In genomic region chr21:44990921-44991320, GRCh38 we compare ENCODE assay signal across 22 cellular contexts.
"Had no signal": no experiment of that assay in that cellular context is flagged by ENCODE, and none has a peak within 500 bp of the region (broad histone marks: within the 10 kb centered on the region; RNA-seq: fewer than 3 reads in every experiment).

No MANE protein-coding gene starts in this region.

- H3K9me3 ChIP-seq: body of pancreas, mucosa of descending colon, suprapubic skin, vagina had no signal

- H3K27me3 ChIP-seq: body of pancreas, cardiac muscle cell, hepatocyte, suprapubic skin, vagina had no signal

- H2AFZ ChIP-seq: hepatocyte, parathyroid adenoma had no signal

- H3K4me1 ChIP-seq: body of pancreas, parathyroid adenoma had no signal

- ATAC-seq: activated naive CD8-positive, alpha-beta T cell treated with anti-CD3 and anti-CD28 coated beads, Interleukin-2, amount 50 U/mL, for 24 hours; body of pancreas; mucosa of descending colon had no signal

- H3K9ac ChIP-seq: parathyroid adenoma had no signal

- H3K4me2 ChIP-seq: hepatocyte had no signal

- DNase-seq: activated CD4-positive, alpha-beta T cell treated with anti-CD3 and anti-CD28 coated beads for 4 hours; activated CD4-positive, alpha-beta T cell treated with anti-CD3 and anti-CD28 coated beads, Interleukin-2, amount 50 U/mL, for 48 hours; activated CD4-positive, CD25-positive, alpha-beta regulatory T cell; activated CD8-positive, alpha-beta memory T cell treated with anti-CD3 and anti-CD28 coated beads, Interleukin-2, amount 50 U/mL, for 48 hours; activated effector memory CD4-positive, alpha-beta T cell treated with anti-CD3 and anti-CD28 coated beads, Interleukin-2, amount 50 U/mL, for 16 hours; activated naive CD4-positive, alpha-beta T cell treated with anti-CD3 and anti-CD28 coated beads, Interleukin-2, amount 50 U/mL, for 16 hours; activated naive CD8-positive, alpha-beta T cell treated with anti-CD3 and anti-CD28 coated beads, Interleukin-2, amount 50 U/mL, for 24 hours; activated T-cell treated with anti-CD3 and anti-CD28 coated beads, Interleukin-2, amount 50 U/mL, for 48 hours; body of pancreas; foreskin fibroblast; immature natural killer cell; kidney glomerular epithelial cell; nephron progenitor cell; nucleus accumbens; stimulated activated CD4-positive, alpha-beta T cell treated with anti-CD3 and anti-CD28 coated beads, Interleukin-4, amount 100 ng/mL, for 24 hours had no signal

- H3K4me3 ChIP-seq: body of pancreas, cardiac muscle cell, hepatocyte, mucosa of descending colon, suprapubic skin, vagina had no signal

- H3K36me3 ChIP-seq: cardiac muscle cell, suprapubic skin, vagina had no signal

- H3K27ac ChIP-seq: body of pancreas, epithelial cell of prostate, hepatocyte, parathyroid adenoma, suprapubic skin, vagina had no signal
